Comparison of ENCODE assay signal across 8 cellular contexts in the genomic region with DNA sequence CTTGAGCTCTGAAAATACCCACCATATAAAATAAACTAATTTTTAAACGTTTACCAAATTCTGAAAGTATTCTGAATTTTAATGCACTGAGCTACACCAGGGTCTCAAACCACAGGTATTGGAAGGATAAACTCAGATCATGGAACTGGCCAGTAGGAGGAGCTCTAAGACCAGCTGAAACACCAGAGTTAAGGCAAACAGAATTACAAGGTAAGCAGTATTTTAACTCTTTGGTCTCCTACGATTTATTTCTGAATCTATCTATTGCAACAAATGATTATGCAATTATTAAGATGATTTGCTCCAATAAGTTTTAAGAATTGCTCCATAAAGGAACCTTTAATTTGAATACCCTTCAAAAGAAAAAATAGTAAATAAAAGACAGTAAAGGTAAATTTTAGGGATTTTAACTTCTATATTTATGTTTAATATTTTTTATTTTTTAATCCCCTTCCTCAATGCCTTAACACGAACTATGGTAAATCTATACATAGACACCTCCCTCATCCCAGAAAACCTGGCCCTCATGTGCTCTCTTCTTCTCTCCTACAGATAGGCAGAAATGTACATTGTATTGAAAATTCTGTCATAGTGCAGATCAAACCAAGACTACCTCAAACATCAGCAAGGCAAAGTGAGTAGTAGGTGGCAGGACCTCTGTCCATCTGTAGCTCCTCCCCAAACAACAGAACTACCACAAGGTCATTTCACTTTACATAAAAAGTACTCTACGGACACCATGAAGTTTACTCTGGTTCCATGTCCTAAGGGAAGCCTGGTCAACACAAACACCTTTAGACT. TPM values are rescaled to one million over a fixed set of nuclear protein-coding genes. Genes with fewer than 3 reads are reported as not detected.
DNase-seq lines count a peak whose midpoint lies in the region; ATAC-seq lines count a peak whose summit lies in the region.

No MANE protein-coding gene starts in this region.

- peak; percentile 90 to 92 for ATAC-seq in CD4-positive, CD25-positive, alpha-beta regulatory T cell (ENCODE audit: low read depth in 2 of 2)
- ATAC-seq in HG03378 (IDR thresholded peaks at IDR 0.05; ENCODE audit: unreplicated experiment): peak; percentile 92

- H3K27me3 ChIP-seq in CD4-positive, CD25-positive, alpha-beta regulatory T cell (ENCODE audit: control insufficient read depth, insufficient read depth, low read length): no peaks in the 10 kb centered on the region

- H3K27me3 Mint-ChIP-seq in CD4-positive, CD25-positive, alpha-beta regulatory T cell: peaks cover 4% of the 10 kb centered on the region
- H3K27me3 Mint-ChIP-seq in activated CD4-positive, alpha-beta T cell treated with anti-CD3 and anti-CD28 coated beads, Interleukin-2, amount 10 ng/mL, durations not matched to agents 7 days and 5 days: no peaks in the 10 kb centered on the region

- no peak overlapping the region for H3K4me3 Mint-ChIP-seq in CD4-positive, CD25-positive, alpha-beta regulatory T cell
- no peak overlapping the region for H3K4me3 Mint-ChIP-seq in activated CD4-positive, alpha-beta T cell treated with anti-CD3 and anti-CD28 coated beads, Interleukin-2, amount 10 ng/mL, durations not matched to agents 7 days and 5 days

- H3K4me3 ChIP-seq in CD4-positive, CD25-positive, alpha-beta regulatory T cell (ENCODE audit: low read depth, low read length): no peak overlapping the region

- H3K9me3 ChIP-seq in CD4-positive, CD25-positive, alpha-beta regulatory T cell (ENCODE audit: control insufficient read depth in 2 of 2, low read length in 2 of 2): no peaks in the 10 kb centered on the region

- CTCF ChIA-PET in activated CD4-positive, alpha-beta T cell treated with anti-CD3 and anti-CD28 coated beads, Interleukin-2, amount 10 ng/mL, durations not matched to agents 7 days and 5 days (lab: Charles Lee): interaction anchor here (0.5 to 1.7 kb wide), 16 partner anchors 8 to 1346 kb away, joined by 3 to 11 read pairs (median 3); partner anchors contain the start of gene MED23

- no peaks in the 10 kb centered on the region for H3K4me1 Mint-ChIP-seq in CD4-positive, CD25-positive, alpha-beta regulatory T cell
- no peaks in the 10 kb centered on the region for H3K4me1 Mint-ChIP-seq in activated CD4-positive, alpha-beta T cell treated with anti-CD3 and anti-CD28 coated beads, Interleukin-2, amount 10 ng/mL, durations not matched to agents 7 days and 5 days

- POLR2A ChIA-PET in activated CD4-positive, alpha-beta T cell treated with anti-CD3 and anti-CD28 coated beads, Interleukin-2, amount 10 ng/mL, durations not matched to agents 7 days and 5 days (lab: Charles Lee): no interaction called here

- no peak overlapping the region for H3K27ac ChIP-seq in CD4-positive, CD25-positive, alpha-beta regulatory T cell (ENCODE audit: insufficient read depth, low read length, poor library complexity, severe bottlenecking)

- peak; percentile 62 to 86 (median 77) for DNase-seq in CD4-positive, CD25-positive, alpha-beta regulatory T cell
- DNase-seq in GM19238 (ENCODE audit: insufficient read length, low spot score) (peak; percentile 18), NCI-H69 (lab: John Stamatoyannopoulos, UW) (peak; percentile 79), dermis microvascular lymphatic vessel endothelial cell (ENCODE audit: low read depth in 2 of 2) (peak; percentile 82 to 83), lung microvascular endothelial cell (ENCODE audit: low read depth in 2 of 2) (peak; percentile 81 to 91)
- DNase-seq in activated CD4-positive, alpha-beta T cell treated with anti-CD3 and anti-CD28 coated beads, Interleukin-2, amount 10 ng/mL, durations not matched to agents 7 days and 5 days: peak; percentile 85
- peak; percentile 7 to 28 for DNase-seq in stimulated activated CD8-positive, alpha-beta memory T cell treated with anti-CD3 and anti-CD28 coated beads, Interleukin-2, amount 100 ng/mL, for 48 hours (ENCODE audit: low read depth in 2 of 2)

- H3K36me3 Mint-ChIP-seq in CD4-positive, CD25-positive, alpha-beta regulatory T cell: peaks cover 3% of the 10 kb centered on the region
- H3K36me3 Mint-ChIP-seq in activated CD4-positive, alpha-beta T cell treated with anti-CD3 and anti-CD28 coated beads, Interleukin-2, amount 10 ng/mL, durations not matched to agents 7 days and 5 days (ENCODE audit: low read depth): no peaks in the 10 kb centered on the region

- no peaks in the 10 kb centered on the region for H3K4me1 ChIP-seq in CD4-positive, CD25-positive, alpha-beta regulatory T cell (ENCODE audit: control insufficient read depth, insufficient read depth, low read length, poor library complexity, severe bottlenecking)

- H3K36me3 ChIP-seq in CD4-positive, CD25-positive, alpha-beta regulatory T cell (ENCODE audit: control insufficient read depth, insufficient read depth, low read length): no peaks in the 10 kb centered on the region

- H3K9me3 Mint-ChIP-seq in CD4-positive, CD25-positive, alpha-beta regulatory T cell: no peaks in the 10 kb centered on the region
- H3K9me3 Mint-ChIP-seq in activated CD4-positive, alpha-beta T cell treated with anti-CD3 and anti-CD28 coated beads, Interleukin-2, amount 10 ng/mL, durations not matched to agents 7 days and 5 days: no peaks in the 10 kb centered on the region

- no peak overlapping the region for H3K27ac Mint-ChIP-seq in CD4-positive, CD25-positive, alpha-beta regulatory T cell
- H3K27ac Mint-ChIP-seq in activated CD4-positive, alpha-beta T cell treated with anti-CD3 and anti-CD28 coated beads, Interleukin-2, amount 10 ng/mL, durations not matched to agents 7 days and 5 days: no peak overlapping the region

RNA-seq across cellular contexts. Expression of gene SMLR1, which starts 58.4 kb away (rescaled TPM):
- not detected for total RNA-seq in CD4-positive, CD25-positive, alpha-beta regulatory T cell
- not detected for polyA plus RNA-seq in CD4-positive, CD25-positive, alpha-beta regulatory T cell
- total RNA-seq in activated CD4-positive, alpha-beta T cell treated with anti-CD3 and anti-CD28 coated beads, Interleukin-2, amount 10 ng/mL, durations not matched to agents 7 days and 5 days: not detected
- total RNA-seq in dermis microvascular lymphatic vessel endothelial cell (not detected in 2 replicates), lung microvascular endothelial cell (not detected in 2 replicates)

Comparison
In these comparisons a context has a peak if more than half of its experiments do, and no peak if none do; other contexts are left out.
1. DNase-seq: peak in every context shown above with its lines; median percentile 86 in lung microvascular endothelial cell; 85 in activated CD4-positive, alpha-beta T cell treated with anti-CD3 and anti-CD28 coated beads, Interleukin-2, amount 10 ng/mL, durations not matched to agents 7 days and 5 days; 82 in dermis microvascular lymphatic vessel endothelial cell; 79 in NCI-H69; 77 in CD4-positive, CD25-positive, alpha-beta regulatory T cell; 18 in GM19238; 18 in stimulated activated CD8-positive, alpha-beta memory T cell treated with anti-CD3 and anti-CD28 coated beads, Interleukin-2, amount 100 ng/mL, for 48 hours.